ENCODE assay signal across 12 cellular contexts in genomic region chr3:150736903-150737832, GRCh38. TPM values are rescaled to one million over a fixed set of nuclear protein-coding genes. Genes with fewer than 3 reads are reported as not detected.
A peak's percentile ranks its signal among the peaks of the same experiment; 100 is the strongest.
DNase-seq lines count a peak whose midpoint lies in the region; ATAC-seq and TF ChIP-seq lines count a peak whose summit lies in the region.
"Had no signal": no experiment of that assay in that cellular context is flagged by ENCODE, and none has a peak within 500 bp of the region (broad histone marks: within the 10 kb centered on the region; RNA-seq: fewer than 3 reads in every experiment).

No MANE protein-coding gene starts in this region.

- H3K4me3 Mint-ChIP-seq in CD14-positive monocyte, result no peak overlapping the region

- peaks cover 14 to 21% of the 10 kb centered on the region in 2 donors for H3K36me3 Mint-ChIP-seq in CD14-positive monocyte

- H3K9me3 Mint-ChIP-seq in CD14-positive monocyte, result no peaks in the 10 kb centered on the region

- intact Hi-C loops in CD14-positive monocyte (cut with micrococcal nuclease) (no loop called here), adrenal gland (cut with DNase I) (no loop called here), mucosa of descending colon (cut with DNase I, micrococcal nuclease) (no loop called here)

- H3K36me3 ChIP-seq in adrenal gland (replicated peaks in 1 of 2), result peaks cover 0 to 2% of the 10 kb centered on the region in 2 donors
- H3K36me3 ChIP-seq in mucosa of descending colon (ENCODE audit: low read depth), result no peaks in the 10 kb centered on the region
- peaks cover 8% of the 10 kb centered on the region; the same call in 1 of the 2 replicates for H3K36me3 ChIP-seq in HAP-1 (replicated peaks)
- H3K36me3 ChIP-seq: SJCRH30 had no signal

- peaks cover 0 to 3% (median 3%) of the 10 kb centered on the region in 3 donors for H3K27me3 Mint-ChIP-seq in CD14-positive monocyte (ENCODE audit: low read depth in 3 of 3)

- in situ Hi-C loops in HAP-1 (cut with MboI; ENCODE audit: low sequenced_read_pairs), result no loop called here

- TF ChIP-seq CTCF in CD14-positive monocyte (IDR thresholded peaks at IDR 0.05), result no peak
- no peak for TF ChIP-seq CTCF in HL-60 (IDR thresholded peaks at IDR 0.05; ENCODE audit: insufficient read depth, low read length)
- no peak for TF ChIP-seq CTCF in adrenal gland (IDR thresholded peaks at IDR 0.05)
- no peak for TF ChIP-seq CTCF in mucosa of descending colon (IDR thresholded peaks at IDR 0.05)
- no peak for TF ChIP-seq CTCF in GM20000 (IDR thresholded peaks at IDR 0.05; ENCODE audit: extremely low read depth, missing control alignments)

- peaks cover 32% of the 10 kb centered on the region for H3K4me1 Mint-ChIP-seq in CD14-positive monocyte

- H3K27ac Mint-ChIP-seq in CD14-positive monocyte, result peak overlapping the region in 5 of 7 donors; percentile 37 to 81 (median 75)

- H3K27ac ChIP-seq in HL-60 (replicated peaks), result peak overlapping the region; percentile 61
- H3K27ac ChIP-seq in adrenal gland, result peak overlapping the region; percentile 85 to 91 (median 87)
- H3K27ac ChIP-seq: SJCRH30 had no signal

- TF ChIP-seq POLR2A in adrenal gland (IDR thresholded peaks at IDR 0.05), result peak in 1 of 2 donors; percentile 10

- H3K9me3 ChIP-seq in adrenal gland (replicated peaks in 1 of 3) (no peaks in the 10 kb centered on the region), mucosa of descending colon (no peaks in the 10 kb centered on the region), HAP-1 (no peaks in the 10 kb centered on the region)
- H3K9me3 ChIP-seq: SJCRH30 had no signal

- ATAC-seq in mucosa of descending colon (peak; percentile 39), HG02642 (IDR thresholded peaks at IDR 0.05; ENCODE audit: poor library complexity, unreplicated experiment) (no peak), HG02623 (IDR thresholded peaks at IDR 0.05; ENCODE audit: unreplicated experiment) (no peak)

- DNase-seq in CD14-positive monocyte (ENCODE audit: low spot score) (no peak), HL-60 (ENCODE audit: low read depth in 1 of 2, low spot score in 1 of 2) (peak in 1 of 2 experiments; percentile 38), adrenal gland (peak; percentile 70 to 84 (median 81)), mucosa of descending colon (peak in 1 of 3 donors; percentile 72), GM20000 (ENCODE audit: low spot score) (no peak), HAP-1 (ENCODE audit: low spot score in 2 of 2) (no peak)
- DNase-seq: amygdala, COR-L47, NCI-H510A treated with DMSO at 0.1 percent for 48 hours, SJCRH30 had no signal

- H3K4me3 ChIP-seq in HL-60 (replicated peaks; ENCODE audit: insufficient read depth, low read length) (no peak overlapping the region), adrenal gland (no peak overlapping the region), mucosa of descending colon (no peak overlapping the region), HAP-1 (no peak overlapping the region)
- H3K4me3 ChIP-seq: SJCRH30 had no signal

- H3K4me1 ChIP-seq in adrenal gland (replicated peaks in 1 of 2) (peaks cover 51 to 90% of the 10 kb centered on the region in 2 donors), mucosa of descending colon (ENCODE audit: low read depth) (peaks cover 3% of the 10 kb centered on the region), HAP-1 (peaks cover 7% of the 10 kb centered on the region)
- H3K4me1 ChIP-seq: SJCRH30 had no signal

- H3K27me3 ChIP-seq in HL-60 (ENCODE audit: insufficient read depth, poor library complexity, severe bottlenecking) (no peaks in the 10 kb centered on the region), adrenal gland (no peaks in the 10 kb centered on the region), HAP-1 (ENCODE audit: low read depth) (no peaks in the 10 kb centered on the region)
- H3K27me3 ChIP-seq: SJCRH30 had no signal

- 36 to 43% (median 39%) methylated on average over 8 of the region's 8 CpGs for WGBS in adrenal gland, 4 donors

RNA-seq across cellular contexts. Expression of gene SIAH2, which starts 25.8 kb away (rescaled TPM):
- polyA plus RNA-seq in CD14-positive monocyte, result 10 to 100 TPM; 24.6 to 43.5 TPM
- total RNA-seq in adrenal gland, result 100 to 1,000 TPM in 6 of 8 donors, 10 to 100 TPM in 2; 59.8 to 216 (median 121) TPM
- polyA plus RNA-seq in adrenal gland, result 10 to 100 TPM; 22.1 to 75.6 (median 24.3) TPM
- total RNA-seq in mucosa of descending colon, result 10 to 100 TPM; 17.2 to 31.8 (median 23.5) TPM

RNA-seq across cellular contexts. Expression of gene ERICH6, which starts 33.4 kb away (rescaled TPM):
- not detected for polyA plus RNA-seq in CD14-positive monocyte
- under 1 TPM in 3 of 8 donors, not detected in 5; 0.46 to 0.55 (median 0.47) TPM for total RNA-seq in adrenal gland
- not detected for polyA plus RNA-seq in adrenal gland
- total RNA-seq in mucosa of descending colon, result not detected
- total RNA-seq: SJCRH30 had no signal

Comparison
In these comparisons a context has a peak if more than half of its experiments do, and no peak if none do; other contexts are left out.
1. DNase-seq: peak in adrenal gland (7 of 7); none in CD14-positive monocyte (single experiment), GM20000 (single experiment) and HAP-1 (0 of 2).